10 cellular contexts compared by ENCODE assay signal in genomic region chr2:28755411-28755810, GRCh38. TPM values are rescaled to one million over a fixed set of nuclear protein-coding genes. Genes with fewer than 3 reads are reported as not detected.
DNase-seq lines count a peak whose midpoint lies in the region; ATAC-seq and TF ChIP-seq lines count a peak whose summit lies in the region.
"Had no signal": no experiment of that assay in that cellular context is flagged by ENCODE, and none has a peak within 500 bp of the region (broad histone marks: within the 10 kb centered on the region; RNA-seq: fewer than 3 reads in every experiment).

No MANE protein-coding gene starts in this region.

- no peaks in the 10 kb centered on the region for H3K9me3 ChIP-seq in CD8-positive, alpha-beta memory T cell (ENCODE audit: low read length)
- no peaks in the 10 kb centered on the region for H3K9me3 ChIP-seq in PC-9 (ENCODE audit: insufficient read depth, low read depth)
- H3K9me3 ChIP-seq in endodermal cell (ENCODE audit: control insufficient read depth, low read length), result no peaks in the 10 kb centered on the region
- no peaks in the 10 kb centered on the region for H3K9me3 ChIP-seq in parathyroid adenoma (ENCODE audit: control insufficient read depth, low read length)
- H3K9me3 ChIP-seq in HAP-1, result no peaks in the 10 kb centered on the region

- H3K4me2 ChIP-seq in PC-9 (peak overlapping the region; percentile 98), parathyroid adenoma (ENCODE audit: low read length) (peak overlapping the region; percentile 33)

- H3K4me3 Mint-ChIP-seq in CD8-positive, alpha-beta memory T cell, result peak overlapping the region; percentile 1 to 78 (median 32)
- no peak overlapping the region for H3K4me3 Mint-ChIP-seq in endodermal cell

- DNase-seq in CD8-positive, alpha-beta memory T cell, result no peak
- DNase-seq in PC-9 (no peak), endodermal cell (no peak), dorsolateral prefrontal cortex (no peak), HAP-1 (ENCODE audit: low spot score in 2 of 2) (no peak)
- DNase-seq: activated CD4-positive, alpha-beta T cell treated with anti-CD3 and anti-CD28 coated beads for 4 hours; NCI-H510A had no signal

- no peak for ATAC-seq in HG02970 (IDR thresholded peaks at IDR 0.05; ENCODE audit: low FRiP score, unreplicated experiment)
- ATAC-seq in GM21360 (IDR thresholded peaks at IDR 0.05; ENCODE audit: unreplicated experiment), result no peak

- H3K4me1 ChIP-seq in CD8-positive, alpha-beta memory T cell (ENCODE audit: insufficient read depth, low read length), result peaks cover 53% of the 10 kb centered on the region
- H3K4me1 ChIP-seq in PC-9 (replicated peaks; ENCODE audit: insufficient read depth), result peaks cover 40% of the 10 kb centered on the region
- peaks cover 2% of the 10 kb centered on the region for H3K4me1 ChIP-seq in endodermal cell (ENCODE audit: control insufficient read depth, insufficient read depth, low read length)
- H3K4me1 ChIP-seq in parathyroid adenoma, result peaks cover 29% of the 10 kb centered on the region
- H3K4me1 ChIP-seq in HAP-1, result peaks cover 27% of the 10 kb centered on the region

- H3K4me3 ChIP-seq in CD8-positive, alpha-beta memory T cell (ENCODE audit: low read length), result no peak overlapping the region
- H3K4me3 ChIP-seq in PC-9 (no peak overlapping the region), endodermal cell (ENCODE audit: low read length) (peak overlapping the region; percentile 27), parathyroid adenoma (ENCODE audit: low read depth, low read length) (no peak overlapping the region), dorsolateral prefrontal cortex (peak overlapping the region in 19 of 59 donors; percentile 2 to 99 (median 19)), HAP-1 (no peak overlapping the region)

- no peak for TF ChIP-seq CTCF in PC-9 (conservative IDR thresholded peaks at IDR 0.05)
- TF ChIP-seq CTCF in endodermal cell (conservative IDR thresholded peaks at IDR 0.05), result no peak
- TF ChIP-seq CTCF in parathyroid adenoma (IDR thresholded peaks at IDR 0.05), result no peak
- TF ChIP-seq CTCF in dorsolateral prefrontal cortex (IDR thresholded peaks at IDR 0.05 in 54 of 56, conservative IDR thresholded peaks at IDR 0.05 in 2 of 56; ENCODE audit: low read depth in 1 of 56, partially characterized antibody in 56 of 56), result no peak

- intact Hi-C loops in PC-9 (cut with micrococcal nuclease; ENCODE audit: unreplicated experiment) (loop anchor here (10.0 kb wide), 2 partner anchors 321 to 1051 kb away; no protein-coding TSS in a partner anchor), dorsolateral prefrontal cortex (cut with DNase I) (loop anchor here (10.0 kb wide), 2 partner anchors 131 to 361 kb away; partner anchors contain the start of gene FOSL2 (in 1 of the 2))

- H3K9ac ChIP-seq in endodermal cell (ENCODE audit: extremely low read depth, low read length, poor library complexity, severe bottlenecking) (no peak overlapping the region), parathyroid adenoma (no peak overlapping the region)

- H3K36me3 Mint-ChIP-seq in CD8-positive, alpha-beta memory T cell, result peaks cover 0 to 71% (median 0%) of the 10 kb centered on the region in 3 donors
- peaks cover 2% of the 10 kb centered on the region for H3K36me3 Mint-ChIP-seq in endodermal cell (ENCODE audit: low read depth)

- peaks cover 64% of the 10 kb centered on the region for H4K20me1 ChIP-seq in PC-9 (ENCODE audit: insufficient read depth)

- no peak overlapping the region for H3K27ac ChIP-seq in CD8-positive, alpha-beta memory T cell (ENCODE audit: low read depth, low read length)
- H3K27ac ChIP-seq in PC-9, result peak overlapping the region; percentile 6; the same call in 1 of the 2 replicates
- H3K27ac ChIP-seq in endodermal cell (ENCODE audit: low read depth, low read length), result no peak overlapping the region
- H3K27ac ChIP-seq in parathyroid adenoma, result no peak overlapping the region
- H3K27ac ChIP-seq in dorsolateral prefrontal cortex, result peak overlapping the region in 5 of 59 donors; percentile 9 to 63 (median 60)

- CTCF ChIA-PET in CD8-positive, alpha-beta memory T cell (lab: Charles Lee), result interaction anchor here (1.5 to 7.4 kb wide), 2 partner anchors 161 to 189 kb away, joined by 7 to 59 read pairs; no protein-coding TSS in a partner anchor
- CTCF ChIA-PET in PC-9 (lab: Charles Lee), result interaction anchor here (0.9 to 1.2 kb wide), 2 partner anchors 134 to 142 kb away, joined by 3 to 10 read pairs; no protein-coding TSS in a partner anchor

- WGBS in endodermal cell (ENCODE audit: insufficient coverage in 1 of 2, insufficient read length in 1 of 2), 2 experiments, result 71 to 87% methylated on average over 1 to 3 of the region's 3 CpGs

- H2AFZ ChIP-seq in PC-9 (no peak overlapping the region), parathyroid adenoma (no peak overlapping the region)

- H3K79me2 ChIP-seq in PC-9 (ENCODE audit: low read depth) (peaks cover 96% of the 10 kb centered on the region), parathyroid adenoma (peaks cover 56% of the 10 kb centered on the region)

- no peaks in the 10 kb centered on the region for H3K27me3 Mint-ChIP-seq in CD8-positive, alpha-beta memory T cell
- no peaks in the 10 kb centered on the region for H3K27me3 Mint-ChIP-seq in endodermal cell (ENCODE audit: insufficient read depth)

- no peaks in the 10 kb centered on the region for H3K27me3 ChIP-seq in CD8-positive, alpha-beta memory T cell (ENCODE audit: insufficient read depth, low read length, poor library complexity, severe bottlenecking)
- H3K27me3 ChIP-seq in PC-9 (ENCODE audit: insufficient read depth, low read depth), result no peaks in the 10 kb centered on the region
- H3K27me3 ChIP-seq in endodermal cell (ENCODE audit: control insufficient read depth, insufficient read depth, low read length, poor library complexity, severe bottlenecking), result no peaks in the 10 kb centered on the region
- no peaks in the 10 kb centered on the region for H3K27me3 ChIP-seq in parathyroid adenoma (ENCODE audit: control insufficient read depth, insufficient read depth, low read length)
- no peaks in the 10 kb centered on the region for H3K27me3 ChIP-seq in dorsolateral prefrontal cortex
- H3K27me3 ChIP-seq in HAP-1 (ENCODE audit: low read depth), result no peaks in the 10 kb centered on the region

- H3K4me1 Mint-ChIP-seq in CD8-positive, alpha-beta memory T cell, result peaks cover 56 to 74% (median 73%) of the 10 kb centered on the region in 3 donors
- peaks cover 28% of the 10 kb centered on the region for H3K4me1 Mint-ChIP-seq in endodermal cell

- H3K9me2 ChIP-seq in PC-9 (ENCODE audit: insufficient read depth), result no peaks in the 10 kb centered on the region

- no peaks in the 10 kb centered on the region for H3K9me3 Mint-ChIP-seq in CD8-positive, alpha-beta memory T cell
- no peaks in the 10 kb centered on the region for H3K9me3 Mint-ChIP-seq in endodermal cell

- in situ Hi-C loops in HAP-1 (cut with MboI; ENCODE audit: low sequenced_read_pairs), result loop anchor here (10.0 kb wide), 1 partner anchor 161 kb away; no protein-coding TSS in a partner anchor

- POLR2A ChIA-PET in CD8-positive, alpha-beta memory T cell (lab: Charles Lee), result interaction anchor here (0.7 to 1.4 kb wide), 2 partner anchors 161 to 162 kb away, joined by 3 to 6 read pairs; no protein-coding TSS in a partner anchor
- POLR2A ChIA-PET in PC-9 (lab: Charles Lee; ENCODE audit: unreplicated experiment), result interaction anchor here (0.6 to 0.7 kb wide), 2 partner anchors 97 to 1346 kb away, joined by 3 to 4 read pairs; no protein-coding TSS in a partner anchor

- H3K36me3 ChIP-seq in CD8-positive, alpha-beta memory T cell (ENCODE audit: insufficient read depth, low read length), result peaks cover 5% of the 10 kb centered on the region
- peaks cover 7% of the 10 kb centered on the region for H3K36me3 ChIP-seq in PC-9 (ENCODE audit: low read depth)
- peaks cover 18% of the 10 kb centered on the region for H3K36me3 ChIP-seq in endodermal cell (ENCODE audit: control insufficient read depth, insufficient read depth, low read length)
- no peaks in the 10 kb centered on the region for H3K36me3 ChIP-seq in parathyroid adenoma (ENCODE audit: control insufficient read depth, insufficient read depth, low read length)
- peaks cover 8% of the 10 kb centered on the region for H3K36me3 ChIP-seq in HAP-1 (replicated peaks)

- no TSS peak for BruUV-seq in PC-9 (replicated peaks; lab: Mats Ljungman, UMichigan)

- H3K27ac Mint-ChIP-seq in CD8-positive, alpha-beta memory T cell, result peak overlapping the region in 3 of 8 donors; percentile 35 to 42 (median 37)
- H3K27ac Mint-ChIP-seq in endodermal cell, result no peak overlapping the region

- H3F3A ChIP-seq in PC-9 (ENCODE audit: insufficient read depth, low read depth), result peaks cover 21% of the 10 kb centered on the region

RNA-seq across cellular contexts. Expression of gene PPP1CB, which starts 3.8 kb away (rescaled TPM):
- total RNA-seq in CD8-positive, alpha-beta memory T cell, result 100 to 1,000 TPM; 208 to 214 TPM
- 95.4 TPM for polyA plus RNA-seq in CD8-positive, alpha-beta memory T cell
- 231 and 260 TPM in 2 replicates for total RNA-seq in PC-9 (2021)
- total RNA-seq in endodermal cell, result 100 to 1,000 TPM; 175 to 201 TPM
- polyA plus RNA-seq in endodermal cell (2013, experiment 1 of 2), result 107 TPM
- polyA plus RNA-seq in endodermal cell (2013, experiment 2 of 2), result 113 TPM
- total RNA-seq in dorsolateral prefrontal cortex, result 100 to 1,000 TPM; 152 to 296 (median 223) TPM

RNA-seq across cellular contexts. Expression of gene SPDYA, which starts 55.2 kb away (rescaled TPM):
- under 1 TPM; 0.83 to 0.84 TPM for total RNA-seq in CD8-positive, alpha-beta memory T cell
- polyA plus RNA-seq in CD8-positive, alpha-beta memory T cell, result 0.61 TPM
- 1.9 and 3.0 TPM in 2 replicates for total RNA-seq in PC-9 (2021)
- total RNA-seq in endodermal cell, result 1 to 10 TPM in 1 of 2 donors, under 1 TPM in 1; 0.91 to 1.6 TPM
- polyA plus RNA-seq in endodermal cell (2013, experiment 1 of 2), result 0.14 TPM
- 0.25 TPM for polyA plus RNA-seq in endodermal cell (2013, experiment 2 of 2)
- total RNA-seq in dorsolateral prefrontal cortex, result 1 to 10 TPM in 103 of 120 experiments, under 1 TPM in 16, not detected in 1; 0.60 to 3.7 (median 1.7) TPM
